ENCODE assay signal across 8 cellular contexts in genomic region chr3:16467368-16467767, GRCh38. TPM values are rescaled to one million over a fixed set of nuclear protein-coding genes. Genes with fewer than 3 reads are reported as not detected.
DNase-seq lines count a peak whose midpoint lies in the region; ATAC-seq and TF ChIP-seq lines count a peak whose summit lies in the region.

No MANE protein-coding gene starts in this region.

- H3K27me3 ChIP-seq in foreskin keratinocyte: no peaks in the 10 kb centered on the region

- no peak for TF ChIP-seq CTCF in foreskin keratinocyte (conservative IDR thresholded peaks at IDR 0.05)

- ATAC-seq in GM19025 (IDR thresholded peaks at IDR 0.05; ENCODE audit: low read depth, unreplicated experiment) (peak; percentile 78), HG03045 (IDR thresholded peaks at IDR 0.05; ENCODE audit: unreplicated experiment) (peak; percentile 86), foreskin keratinocyte (no peak), HG02970 (IDR thresholded peaks at IDR 0.05; ENCODE audit: low FRiP score, unreplicated experiment) (no peak)

- DNase-seq in activated T-cell treated with anti-CD3 and anti-CD28 coated beads for 48 hours (ENCODE audit: low read depth) (peak; percentile 37), OCI-M1 (lab: John Stamatoyannopoulos, UW) (no peak), NK-92 (lab: John Stamatoyannopoulos, UW; ENCODE audit: unreplicated experiment) (no peak), foreskin keratinocyte (no peak)
- DNase-seq in stimulated activated CD4-positive, alpha-beta T cell treated with anti-CD3 and anti-CD28 coated beads, Interleukin-4, amount 100 ng/mL, for 48 hours (ENCODE audit: low read depth in 2 of 2): peak; percentile 19 to 21

- no peak overlapping the region for H3K27ac ChIP-seq in foreskin keratinocyte

- no peaks in the 10 kb centered on the region for H3K4me1 ChIP-seq in foreskin keratinocyte

RNA-seq across cellular contexts. Expression of gene RFTN1, which starts 46.1 kb away (rescaled TPM):
- total RNA-seq in foreskin keratinocyte: 29.3 and 33.9 TPM in 2 replicates
- polyA plus RNA-seq in foreskin keratinocyte: 18.5 and 19.9 TPM in 2 replicates

Comparison
In these comparisons a context has a peak if more than half of its experiments do, and no peak if none do; other contexts are left out.
1. ATAC-seq: peak in GM19025 (single experiment) and HG03045 (single experiment); none in foreskin keratinocyte (single experiment) and HG02970 (single experiment).
2. DNase-seq: peak in activated T-cell treated with anti-CD3 and anti-CD28 coated beads for 48 hours (single experiment) and stimulated activated CD4-positive, alpha-beta T cell treated with anti-CD3 and anti-CD28 coated beads, Interleukin-4, amount 100 ng/mL, for 48 hours (2 of 2); none in OCI-M1 (single experiment), NK-92 (single experiment) and foreskin keratinocyte (0 of 2).